ENCODE assay signal across 19 cellular contexts in genomic region chr9:20395671-20396070, GRCh38.
DNase-seq lines count a peak whose midpoint lies in the region; TF ChIP-seq lines count a peak whose summit lies in the region.
"Had no signal": no experiment of that assay in that cellular context is flagged by ENCODE, and none has a peak within 500 bp of the region (broad histone marks: within the 10 kb centered on the region; RNA-seq: fewer than 3 reads in every experiment).

No MANE protein-coding gene starts in this region.

- H3K4me3 Mint-ChIP-seq in activated T-cell treated with anti-CD3 and anti-CD28 coated beads, Interleukin-2, amount 50 U/mL, for 24 hours = no peak overlapping the region
- no peak overlapping the region for H3K4me3 Mint-ChIP-seq in mesothelial cell of epicardium

- H3K27me3 Mint-ChIP-seq in activated T-cell treated with anti-CD3 and anti-CD28 coated beads, Interleukin-2, amount 50 U/mL, for 24 hours = no peaks in the 10 kb centered on the region
- no peaks in the 10 kb centered on the region for H3K27me3 Mint-ChIP-seq in mesothelial cell of epicardium (ENCODE audit: low read depth)

- peaks cover 0 to 15% (median 12%) of the 10 kb centered on the region in 4 donors for H3K4me1 ChIP-seq in esophagus muscularis mucosa
- H3K4me1 ChIP-seq: Peyer's patch had no signal

- peaks cover 13% of the 10 kb centered on the region for H3K36me3 Mint-ChIP-seq in activated T-cell treated with anti-CD3 and anti-CD28 coated beads, Interleukin-2, amount 50 U/mL, for 24 hours (ENCODE audit: low read depth)
- peaks cover under 1% of the 10 kb centered on the region for H3K36me3 Mint-ChIP-seq in mesothelial cell of epicardium

- no peak overlapping the region for H3K27ac ChIP-seq in esophagus muscularis mucosa (replicated peaks in 1 of 4)
- H3K27ac ChIP-seq: Peyer's patch had no signal

- H3K4me3 ChIP-seq in esophagus muscularis mucosa = no peak overlapping the region
- H3K4me3 ChIP-seq: Peyer's patch had no signal

- TF ChIP-seq POLR2A in esophagus muscularis mucosa (IDR thresholded peaks at IDR 0.05; ENCODE audit: low read depth) = no peak

- peaks cover 58% of the 10 kb centered on the region for H3K4me1 Mint-ChIP-seq in activated T-cell treated with anti-CD3 and anti-CD28 coated beads, Interleukin-2, amount 50 U/mL, for 24 hours (ENCODE audit: low read depth)
- H3K4me1 Mint-ChIP-seq in mesothelial cell of epicardium = peaks cover 61% of the 10 kb centered on the region

- intact Hi-C loops in esophagus muscularis mucosa (cut with DNase I) = no loop called here

- no peaks in the 10 kb centered on the region for H3K9me3 Mint-ChIP-seq in activated T-cell treated with anti-CD3 and anti-CD28 coated beads, Interleukin-2, amount 50 U/mL, for 24 hours
- H3K9me3 Mint-ChIP-seq in mesothelial cell of epicardium = no peaks in the 10 kb centered on the region

- DNase-seq in activated T-cell treated with anti-CD3 and anti-CD28 coated beads, Interleukin-2, amount 50 U/mL, for 24 hours = no peak
- no peak for DNase-seq in activated T-cell treated with anti-CD3 and anti-CD28 coated beads, Interleukin-2, amount 50 U/mL, for 48 hours
- DNase-seq in DMS79 (lab: John Stamatoyannopoulos, UW) (peak; percentile 46), NCI-H69 (lab: John Stamatoyannopoulos, UW) (peak; percentile 63), mesothelial cell of epicardium (ENCODE audit: low spot score in 2 of 2, unreplicated experiment in 2 of 2) (no peak), esophagus muscularis mucosa (ENCODE audit: extremely low spot score) (no peak), cortex of kidney (lab: John Stamatoyannopoulos, UW) (no peak)
- DNase-seq: ACHN, AML-193, Calu3, DND-41, H7, IMR-90, Karpas-422, NCI-H187, NCI-H774, Peyer's patch, Right ventricle myocardium superior, SK-N-SH had no signal

- no peaks in the 10 kb centered on the region for H3K27me3 ChIP-seq in esophagus muscularis mucosa
- H3K27me3 ChIP-seq: Peyer's patch had no signal

- TF ChIP-seq CTCF in mesothelial cell of epicardium (IDR thresholded peaks at IDR 0.05; ENCODE audit: unreplicated experiment) (no peak), esophagus muscularis mucosa (IDR thresholded peaks at IDR 0.05) (no peak)

- no peaks in the 10 kb centered on the region for H3K9me3 ChIP-seq in esophagus muscularis mucosa
- H3K9me3 ChIP-seq: Peyer's patch, SK-N-SH had no signal

- no peak for TF ChIP-seq EP300 in esophagus muscularis mucosa (IDR thresholded peaks at IDR 0.05)

- peak overlapping the region; percentile 14 for H3K27ac Mint-ChIP-seq in activated T-cell treated with anti-CD3 and anti-CD28 coated beads, Interleukin-2, amount 50 U/mL, for 24 hours
- peak overlapping the region; percentile 18 for H3K27ac Mint-ChIP-seq in mesothelial cell of epicardium

- H3K36me3 ChIP-seq in esophagus muscularis mucosa = no peaks in the 10 kb centered on the region
- H3K36me3 ChIP-seq: Peyer's patch had no signal

- 61% methylated on average over 3 of the region's 3 CpGs for WGBS in esophagus muscularis mucosa

Comparison
In these comparisons a context has a peak if more than half of its experiments do, and no peak if none do; other contexts are left out.
1. DNase-seq: peak in DMS79 (single experiment) and NCI-H69 (single experiment); none in activated T-cell treated with anti-CD3 and anti-CD28 coated beads, Interleukin-2, amount 50 U/mL, for 24 hours (single experiment), activated T-cell treated with anti-CD3 and anti-CD28 coated beads, Interleukin-2, amount 50 U/mL, for 48 hours (0 of 2), mesothelial cell of epicardium (0 of 2), esophagus muscularis mucosa (single experiment) and cortex of kidney (single experiment).